22 cellular contexts compared by ENCODE assay signal in genomic region chrX:50000937-50001542, GRCh38.
DNase-seq lines count a peak whose midpoint lies in the region; ATAC-seq and TF ChIP-seq lines count a peak whose summit lies in the region.
"Had no signal": no experiment of that assay in that cellular context is flagged by ENCODE, and none has a peak within 500 bp of the region (broad histone marks: within the 10 kb centered on the region; RNA-seq: fewer than 3 reads in every experiment).

No MANE protein-coding gene starts in this region.

- intact Hi-C loops in activated CD4-positive, alpha-beta T cell treated with anti-CD3 and anti-CD28 coated beads, Interleukin-2, amount 10 ng/mL, durations not matched to agents 24 days and 14 days (cut with micrococcal nuclease): no loop called here
- intact Hi-C loops in thyroid gland (cut with DNase I): no loop called here
- intact Hi-C loops in natural killer cell (cut with micrococcal nuclease): no loop called here

- H3K27ac ChIP-seq in SJCRH30 (no peak overlapping the region), thyroid gland (no peak overlapping the region)
- H3K27ac ChIP-seq: 22Rv1, BLaER1, KMS-11 had no signal

- no peaks in the 10 kb centered on the region for H3K36me3 Mint-ChIP-seq in activated CD4-positive, alpha-beta T cell treated with anti-CD3 and anti-CD28 coated beads, Interleukin-2, amount 10 ng/mL, durations not matched to agents 24 days and 14 days (ENCODE audit: low read depth)
- no peaks in the 10 kb centered on the region for H3K36me3 Mint-ChIP-seq in natural killer cell
- H3K36me3 Mint-ChIP-seq: CD4-positive, alpha-beta memory T cell had no signal

- no peaks in the 10 kb centered on the region for H3K27me3 Mint-ChIP-seq in activated CD4-positive, alpha-beta T cell treated with anti-CD3 and anti-CD28 coated beads, Interleukin-2, amount 10 ng/mL, durations not matched to agents 24 days and 14 days
- H3K27me3 Mint-ChIP-seq in natural killer cell (ENCODE audit: low read depth in 2 of 2): peaks cover 0 to 24% of the 10 kb centered on the region in 2 donors
- H3K27me3 Mint-ChIP-seq: CD4-positive, alpha-beta memory T cell had no signal

- H3K9me3 ChIP-seq in SJCRH30 (replicated peaks) (no peaks in the 10 kb centered on the region), thyroid gland (no peaks in the 10 kb centered on the region)
- H3K9me3 ChIP-seq: BLaER1 had no signal

- H3K9me3 Mint-ChIP-seq in activated CD4-positive, alpha-beta T cell treated with anti-CD3 and anti-CD28 coated beads, Interleukin-2, amount 10 ng/mL, durations not matched to agents 24 days and 14 days: no peaks in the 10 kb centered on the region
- H3K9me3 Mint-ChIP-seq in natural killer cell: no peaks in the 10 kb centered on the region
- H3K9me3 Mint-ChIP-seq: CD4-positive, alpha-beta memory T cell had no signal

- H3K4me1 ChIP-seq in SJCRH30 (peaks cover 7% of the 10 kb centered on the region), thyroid gland (no peaks in the 10 kb centered on the region)
- H3K4me1 ChIP-seq: BLaER1 had no signal

- H3K4me3 ChIP-seq in SJCRH30 (no peak overlapping the region), thyroid gland (replicated peaks in 1 of 3) (no peak overlapping the region)
- H3K4me3 ChIP-seq: BLaER1 had no signal

- TF ChIP-seq POLR2A in thyroid gland (IDR thresholded peaks at IDR 0.05): no peak

- ATAC-seq in HG03066 (IDR thresholded peaks at IDR 0.05; ENCODE audit: low read depth, unreplicated experiment) (peak; percentile 53), natural killer cell (no peak)

- DNase-seq in activated CD4-positive, alpha-beta T cell treated with anti-CD3 and anti-CD28 coated beads, Interleukin-2, amount 10 ng/mL, durations not matched to agents 24 days and 14 days: peak; percentile 10
- DNase-seq in activated CD4-positive, alpha-beta T cell treated with anti-CD3 and anti-CD28 coated beads, Interleukin-2, amount 50 U/mL, for 4 hours: no peak
- DNase-seq in MV-4-11 (lab: John Stamatoyannopoulos, UW) (peak; percentile 1), SJCRH30 (no peak), SHP77 treated with DMSO at 0.1 percent for 48 hours (lab: John Stamatoyannopoulos, UW) (no peak), thyroid gland (no peak), natural killer cell (no peak)
- DNase-seq: ACHN; Calu3; CD4-positive, alpha-beta memory T cell; DMS153; H7; NCI-H1105; NCI-H146; NCI-H2029; NCI-H2171 treated with DMSO at 0.1 percent for 48 hours; NCI-H524 treated with DMSO at 0.1 percent for 48 hours; OCI-M1 had no signal

- TF ChIP-seq CTCF in thyroid gland (IDR thresholded peaks at IDR 0.05): no peak
- no peak for TF ChIP-seq CTCF in natural killer cell (IDR thresholded peaks at IDR 0.05)

- no peak overlapping the region for H3K27ac Mint-ChIP-seq in activated CD4-positive, alpha-beta T cell treated with anti-CD3 and anti-CD28 coated beads, Interleukin-2, amount 10 ng/mL, durations not matched to agents 24 days and 14 days
- no peak overlapping the region for H3K27ac Mint-ChIP-seq in natural killer cell

- peaks cover 6% of the 10 kb centered on the region for H3K4me1 Mint-ChIP-seq in activated CD4-positive, alpha-beta T cell treated with anti-CD3 and anti-CD28 coated beads, Interleukin-2, amount 10 ng/mL, durations not matched to agents 24 days and 14 days
- H3K4me1 Mint-ChIP-seq in natural killer cell: peaks cover 0 to 8% of the 10 kb centered on the region in 2 donors
- H3K4me1 Mint-ChIP-seq: CD4-positive, alpha-beta memory T cell had no signal

- no peak overlapping the region for H3K4me3 Mint-ChIP-seq in activated CD4-positive, alpha-beta T cell treated with anti-CD3 and anti-CD28 coated beads, Interleukin-2, amount 10 ng/mL, durations not matched to agents 24 days and 14 days
- H3K4me3 Mint-ChIP-seq in natural killer cell: no peak overlapping the region
- H3K4me3 Mint-ChIP-seq: CD4-positive, alpha-beta memory T cell had no signal

- H3K36me3 ChIP-seq in SJCRH30 (0 out of 2 replicates have a peak, but pooled peaks cover 3% of the 10 kb centered on the region), thyroid gland (no peaks in the 10 kb centered on the region)
- H3K36me3 ChIP-seq: BLaER1 had no signal

- H3K27me3 ChIP-seq in SJCRH30 (no peaks in the 10 kb centered on the region), thyroid gland (no peaks in the 10 kb centered on the region)

Comparison
In these comparisons a context has a peak if more than half of its experiments do, and no peak if none do; other contexts are left out.
1. DNase-seq: peak in activated CD4-positive, alpha-beta T cell treated with anti-CD3 and anti-CD28 coated beads, Interleukin-2, amount 10 ng/mL, durations not matched to agents 24 days and 14 days (single experiment) and MV-4-11 (single experiment); none in activated CD4-positive, alpha-beta T cell treated with anti-CD3 and anti-CD28 coated beads, Interleukin-2, amount 50 U/mL, for 4 hours (0 of 2), SJCRH30 (0 of 2), SHP77 treated with DMSO at 0.1 percent for 48 hours (single experiment), thyroid gland (0 of 2) and natural killer cell (single experiment).